Comparison of ENCODE assay signal across 1 cellular context in the genomic region with DNA sequence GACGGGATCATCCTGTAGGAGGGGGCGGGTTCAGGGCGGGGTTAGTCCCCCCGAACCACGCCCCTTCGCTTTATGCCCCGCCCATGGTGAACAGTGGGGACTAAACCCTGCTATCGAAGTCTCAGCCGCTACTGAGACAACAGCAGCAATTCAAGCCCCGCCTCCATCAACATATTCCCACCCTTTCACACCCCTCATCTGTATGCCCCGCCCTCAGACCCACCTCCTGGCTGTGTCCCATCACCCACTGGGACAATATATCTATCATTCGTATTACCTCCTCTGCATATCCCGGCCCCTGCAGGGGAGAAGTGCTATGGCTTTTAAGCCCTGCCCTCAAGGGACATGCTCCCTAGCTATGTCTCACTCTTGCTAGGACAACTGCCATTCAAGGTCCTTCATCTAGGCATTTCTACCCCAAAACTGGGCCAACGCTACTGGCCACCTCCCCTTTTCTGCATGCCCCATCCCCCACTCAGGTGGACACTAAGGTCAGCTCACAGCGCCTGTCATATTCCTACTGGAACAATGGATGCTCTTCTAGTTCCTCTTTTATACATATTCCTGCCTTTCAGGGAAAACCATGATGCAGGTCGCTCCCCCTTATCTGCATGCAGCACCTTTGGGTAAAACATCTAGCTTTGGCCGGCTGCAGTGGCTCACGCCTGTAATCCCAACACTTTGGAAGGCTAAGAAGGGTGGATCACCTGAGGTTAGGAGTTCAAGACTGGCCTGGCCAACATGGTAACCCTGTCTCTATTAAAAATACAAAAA.
A peak's percentile ranks its signal among the peaks of the same experiment; 100 is the strongest.
TF ChIP-seq lines count a peak whose summit lies in the region.

No MANE protein-coding gene starts in this region.

TF ChIP-seq in K562, 482 proteins besides CTCF, POLR2A, EP300 and RAD21 (continued from another document and continues in another):
- TF ChIP-seq, protein P1, sequence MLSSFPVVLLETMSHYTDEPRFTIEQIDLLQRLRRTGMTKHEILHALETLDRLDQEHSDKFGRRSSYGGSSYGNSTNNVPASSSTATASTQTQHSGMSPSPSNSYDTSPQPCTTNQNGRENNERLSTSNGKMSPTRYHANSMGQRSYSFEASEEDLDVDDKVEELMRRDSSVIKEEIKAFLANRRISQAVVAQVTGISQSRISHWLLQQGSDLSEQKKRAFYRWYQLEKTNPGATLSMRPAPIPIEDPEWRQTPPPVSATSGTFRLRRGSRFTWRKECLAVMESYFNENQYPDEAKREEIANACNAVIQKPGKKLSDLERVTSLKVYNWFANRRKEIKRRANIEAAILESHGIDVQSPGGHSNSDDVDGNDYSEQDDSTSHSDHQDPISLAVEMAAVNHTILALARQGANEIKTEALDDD (IDR thresholded peaks at IDR 0.05): 0 out of 2 replicates have a peak, but pooled peaks have one; percentile 5
- no peak for TF ChIP-seq PTTG1 (tag; IDR thresholded peaks at IDR 0.05; ENCODE audit: low read depth)
- no peak for TF ChIP-seq HDAC1 (IDR thresholded peaks at IDR 0.05)
- TF ChIP-seq NFIC (IDR thresholded peaks at IDR 0.05): peak; percentile 27; the same call in 1 of the 2 replicates
- TF ChIP-seq CREM (IDR thresholded peaks at IDR 0.05; ENCODE audit: low read depth): 0 out of 2 replicates have a peak, but pooled peaks have one; percentile 20
- TF ChIP-seq SMARCA4 (IDR thresholded peaks at IDR 0.05): peak; percentile 63
- peak in 1 of 2 experiments; percentile 29; a peak in 1 of 4 replicates for TF ChIP-seq KDM1A (IDR thresholded peaks at IDR 0.05)
- TF ChIP-seq DNMT1 (IDR thresholded peaks at IDR 0.05): no peak
- no peak for TF ChIP-seq NRF1 (conservative IDR thresholded peaks at IDR 0.05 in 1 of 2, IDR thresholded peaks at IDR 0.05 in 1 of 2)
- TF ChIP-seq IRF2 (CRISPR knock-in tag; IDR thresholded peaks at IDR 0.05): no peak
- TF ChIP-seq SRF (CRISPR knock-in tag; IDR thresholded peaks at IDR 0.05): no peak
- TF ChIP-seq KAT8 (IDR thresholded peaks at IDR 0.05; ENCODE audit: low read depth): no peak
- TF ChIP-seq, protein P2, sequence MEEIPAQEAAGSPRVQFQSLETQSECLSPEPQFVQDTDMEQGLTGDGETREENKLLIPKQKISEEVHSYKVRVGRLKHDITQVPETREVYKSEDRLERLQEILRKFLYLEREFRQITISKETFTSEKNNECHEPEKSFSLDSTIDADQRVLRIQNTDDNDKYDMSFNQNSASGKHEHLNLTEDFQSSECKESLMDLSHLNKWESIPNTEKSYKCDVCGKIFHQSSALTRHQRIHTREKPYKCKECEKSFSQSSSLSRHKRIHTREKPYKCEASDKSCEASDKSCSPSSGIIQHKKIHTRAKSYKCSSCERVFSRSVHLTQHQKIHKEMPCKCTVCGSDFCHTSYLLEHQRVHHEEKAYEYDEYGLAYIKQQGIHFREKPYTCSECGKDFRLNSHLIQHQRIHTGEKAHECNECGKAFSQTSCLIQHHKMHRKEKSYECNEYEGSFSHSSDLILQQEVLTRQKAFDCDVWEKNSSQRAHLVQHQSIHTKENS (CRISPR knock-in tag; IDR thresholded peaks at IDR 0.05): no peak
- TF ChIP-seq, protein P3, sequence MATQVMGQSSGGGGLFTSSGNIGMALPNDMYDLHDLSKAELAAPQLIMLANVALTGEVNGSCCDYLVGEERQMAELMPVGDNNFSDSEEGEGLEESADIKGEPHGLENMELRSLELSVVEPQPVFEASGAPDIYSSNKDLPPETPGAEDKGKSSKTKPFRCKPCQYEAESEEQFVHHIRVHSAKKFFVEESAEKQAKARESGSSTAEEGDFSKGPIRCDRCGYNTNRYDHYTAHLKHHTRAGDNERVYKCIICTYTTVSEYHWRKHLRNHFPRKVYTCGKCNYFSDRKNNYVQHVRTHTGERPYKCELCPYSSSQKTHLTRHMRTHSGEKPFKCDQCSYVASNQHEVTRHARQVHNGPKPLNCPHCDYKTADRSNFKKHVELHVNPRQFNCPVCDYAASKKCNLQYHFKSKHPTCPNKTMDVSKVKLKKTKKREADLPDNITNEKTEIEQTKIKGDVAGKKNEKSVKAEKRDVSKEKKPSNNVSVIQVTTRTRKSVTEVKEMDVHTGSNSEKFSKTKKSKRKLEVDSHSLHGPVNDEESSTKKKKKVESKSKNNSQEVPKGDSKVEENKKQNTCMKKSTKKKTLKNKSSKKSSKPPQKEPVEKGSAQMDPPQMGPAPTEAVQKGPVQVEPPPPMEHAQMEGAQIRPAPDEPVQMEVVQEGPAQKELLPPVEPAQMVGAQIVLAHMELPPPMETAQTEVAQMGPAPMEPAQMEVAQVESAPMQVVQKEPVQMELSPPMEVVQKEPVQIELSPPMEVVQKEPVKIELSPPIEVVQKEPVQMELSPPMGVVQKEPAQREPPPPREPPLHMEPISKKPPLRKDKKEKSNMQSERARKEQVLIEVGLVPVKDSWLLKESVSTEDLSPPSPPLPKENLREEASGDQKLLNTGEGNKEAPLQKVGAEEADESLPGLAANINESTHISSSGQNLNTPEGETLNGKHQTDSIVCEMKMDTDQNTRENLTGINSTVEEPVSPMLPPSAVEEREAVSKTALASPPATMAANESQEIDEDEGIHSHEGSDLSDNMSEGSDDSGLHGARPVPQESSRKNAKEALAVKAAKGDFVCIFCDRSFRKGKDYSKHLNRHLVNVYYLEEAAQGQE (CRISPR knock-in tag; IDR thresholded peaks at IDR 0.05; ENCODE audit: low read depth): no peak
- TF ChIP-seq LCOR (CRISPR knock-in tag; IDR thresholded peaks at IDR 0.05): peak; percentile 68; the same call in 1 of the 2 replicates
- peak; percentile 46 to 59; a peak in 2 of 4 replicates for TF ChIP-seq TRIM24 (IDR thresholded peaks at IDR 0.05)
- TF ChIP-seq, protein P4, sequence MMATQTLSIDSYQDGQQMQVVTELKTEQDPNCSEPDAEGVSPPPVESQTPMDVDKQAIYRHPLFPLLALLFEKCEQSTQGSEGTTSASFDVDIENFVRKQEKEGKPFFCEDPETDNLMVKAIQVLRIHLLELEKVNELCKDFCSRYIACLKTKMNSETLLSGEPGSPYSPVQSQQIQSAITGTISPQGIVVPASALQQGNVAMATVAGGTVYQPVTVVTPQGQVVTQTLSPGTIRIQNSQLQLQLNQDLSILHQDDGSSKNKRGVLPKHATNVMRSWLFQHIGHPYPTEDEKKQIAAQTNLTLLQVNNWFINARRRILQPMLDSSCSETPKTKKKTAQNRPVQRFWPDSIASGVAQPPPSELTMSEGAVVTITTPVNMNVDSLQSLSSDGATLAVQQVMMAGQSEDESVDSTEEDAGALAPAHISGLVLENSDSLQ (IDR thresholded peaks at IDR 0.05): peak; percentile 52
- TF ChIP-seq, protein P5, sequence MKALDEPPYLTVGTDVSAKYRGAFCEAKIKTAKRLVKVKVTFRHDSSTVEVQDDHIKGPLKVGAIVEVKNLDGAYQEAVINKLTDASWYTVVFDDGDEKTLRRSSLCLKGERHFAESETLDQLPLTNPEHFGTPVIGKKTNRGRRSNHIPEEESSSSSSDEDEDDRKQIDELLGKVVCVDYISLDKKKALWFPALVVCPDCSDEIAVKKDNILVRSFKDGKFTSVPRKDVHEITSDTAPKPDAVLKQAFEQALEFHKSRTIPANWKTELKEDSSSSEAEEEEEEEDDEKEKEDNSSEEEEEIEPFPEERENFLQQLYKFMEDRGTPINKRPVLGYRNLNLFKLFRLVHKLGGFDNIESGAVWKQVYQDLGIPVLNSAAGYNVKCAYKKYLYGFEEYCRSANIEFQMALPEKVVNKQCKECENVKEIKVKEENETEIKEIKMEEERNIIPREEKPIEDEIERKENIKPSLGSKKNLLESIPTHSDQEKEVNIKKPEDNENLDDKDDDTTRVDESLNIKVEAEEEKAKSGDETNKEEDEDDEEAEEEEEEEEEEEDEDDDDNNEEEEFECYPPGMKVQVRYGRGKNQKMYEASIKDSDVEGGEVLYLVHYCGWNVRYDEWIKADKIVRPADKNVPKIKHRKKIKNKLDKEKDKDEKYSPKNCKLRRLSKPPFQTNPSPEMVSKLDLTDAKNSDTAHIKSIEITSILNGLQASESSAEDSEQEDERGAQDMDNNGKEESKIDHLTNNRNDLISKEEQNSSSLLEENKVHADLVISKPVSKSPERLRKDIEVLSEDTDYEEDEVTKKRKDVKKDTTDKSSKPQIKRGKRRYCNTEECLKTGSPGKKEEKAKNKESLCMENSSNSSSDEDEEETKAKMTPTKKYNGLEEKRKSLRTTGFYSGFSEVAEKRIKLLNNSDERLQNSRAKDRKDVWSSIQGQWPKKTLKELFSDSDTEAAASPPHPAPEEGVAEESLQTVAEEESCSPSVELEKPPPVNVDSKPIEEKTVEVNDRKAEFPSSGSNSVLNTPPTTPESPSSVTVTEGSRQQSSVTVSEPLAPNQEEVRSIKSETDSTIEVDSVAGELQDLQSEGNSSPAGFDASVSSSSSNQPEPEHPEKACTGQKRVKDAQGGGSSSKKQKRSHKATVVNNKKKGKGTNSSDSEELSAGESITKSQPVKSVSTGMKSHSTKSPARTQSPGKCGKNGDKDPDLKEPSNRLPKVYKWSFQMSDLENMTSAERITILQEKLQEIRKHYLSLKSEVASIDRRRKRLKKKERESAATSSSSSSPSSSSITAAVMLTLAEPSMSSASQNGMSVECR (CRISPR knock-in tag; IDR thresholded peaks at IDR 0.05): no peak
- no peak for TF ChIP-seq PURB (CRISPR knock-in tag; IDR thresholded peaks at IDR 0.05; ENCODE audit: low read depth)
- TF ChIP-seq, protein P6, sequence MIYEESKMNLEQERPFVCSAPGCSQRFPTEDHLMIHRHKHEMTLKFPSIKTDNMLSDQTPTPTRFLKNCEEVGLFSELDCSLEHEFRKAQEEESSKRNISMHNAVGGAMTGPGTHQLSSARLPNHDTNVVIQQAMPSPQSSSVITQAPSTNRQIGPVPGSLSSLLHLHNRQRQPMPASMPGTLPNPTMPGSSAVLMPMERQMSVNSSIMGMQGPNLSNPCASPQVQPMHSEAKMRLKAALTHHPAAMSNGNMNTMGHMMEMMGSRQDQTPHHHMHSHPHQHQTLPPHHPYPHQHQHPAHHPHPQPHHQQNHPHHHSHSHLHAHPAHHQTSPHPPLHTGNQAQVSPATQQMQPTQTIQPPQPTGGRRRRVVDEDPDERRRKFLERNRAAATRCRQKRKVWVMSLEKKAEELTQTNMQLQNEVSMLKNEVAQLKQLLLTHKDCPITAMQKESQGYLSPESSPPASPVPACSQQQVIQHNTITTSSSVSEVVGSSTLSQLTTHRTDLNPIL (CRISPR knock-in tag; IDR thresholded peaks at IDR 0.05): no peak
- TF ChIP-seq NUFIP1 (IDR thresholded peaks at IDR 0.05; ENCODE audit: partially characterized antibody): no peak
- TF ChIP-seq CTBP1 (IDR thresholded peaks at IDR 0.05; ENCODE audit: borderline replicate concordance): peak; percentile 88
- no peak for TF ChIP-seq NCOA2 (IDR thresholded peaks at IDR 0.05; ENCODE audit: partially characterized antibody in 2 of 2)
- no peak for TF ChIP-seq TOE1 (IDR thresholded peaks at IDR 0.05; ENCODE audit: borderline replicate concordance)
- no peak for TF ChIP-seq TOE1 (CRISPR knock-in tag; IDR thresholded peaks at IDR 0.05; ENCODE audit: borderline replicate concordance, low read depth)
- TF ChIP-seq ZNF644 (tag; IDR thresholded peaks at IDR 0.05; ENCODE audit: low read depth): no peak
- TF ChIP-seq CREB1 (IDR thresholded peaks at IDR 0.05): no peak
- 0 out of 2 replicates have a peak, but pooled peaks have one; percentile 36 for TF ChIP-seq CREB1 (CRISPR knock-in tag; IDR thresholded peaks at IDR 0.05)
- no peak for TF ChIP-seq POLR2G (IDR thresholded peaks at IDR 0.05; ENCODE audit: low read depth, low read length)
- no peak for TF ChIP-seq ZNF175 (CRISPR knock-in tag; IDR thresholded peaks at IDR 0.05; ENCODE audit: low read depth)
- TF ChIP-seq, protein P7, sequence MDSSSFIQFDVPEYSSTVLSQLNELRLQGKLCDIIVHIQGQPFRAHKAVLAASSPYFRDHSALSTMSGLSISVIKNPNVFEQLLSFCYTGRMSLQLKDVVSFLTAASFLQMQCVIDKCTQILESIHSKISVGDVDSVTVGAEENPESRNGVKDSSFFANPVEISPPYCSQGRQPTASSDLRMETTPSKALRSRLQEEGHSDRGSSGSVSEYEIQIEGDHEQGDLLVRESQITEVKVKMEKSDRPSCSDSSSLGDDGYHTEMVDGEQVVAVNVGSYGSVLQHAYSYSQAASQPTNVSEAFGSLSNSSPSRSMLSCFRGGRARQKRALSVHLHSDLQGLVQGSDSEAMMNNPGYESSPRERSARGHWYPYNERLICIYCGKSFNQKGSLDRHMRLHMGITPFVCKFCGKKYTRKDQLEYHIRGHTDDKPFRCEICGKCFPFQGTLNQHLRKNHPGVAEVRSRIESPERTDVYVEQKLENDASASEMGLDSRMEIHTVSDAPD (CRISPR knock-in tag; IDR thresholded peaks at IDR 0.05): no peak
- TF ChIP-seq, protein P8, sequence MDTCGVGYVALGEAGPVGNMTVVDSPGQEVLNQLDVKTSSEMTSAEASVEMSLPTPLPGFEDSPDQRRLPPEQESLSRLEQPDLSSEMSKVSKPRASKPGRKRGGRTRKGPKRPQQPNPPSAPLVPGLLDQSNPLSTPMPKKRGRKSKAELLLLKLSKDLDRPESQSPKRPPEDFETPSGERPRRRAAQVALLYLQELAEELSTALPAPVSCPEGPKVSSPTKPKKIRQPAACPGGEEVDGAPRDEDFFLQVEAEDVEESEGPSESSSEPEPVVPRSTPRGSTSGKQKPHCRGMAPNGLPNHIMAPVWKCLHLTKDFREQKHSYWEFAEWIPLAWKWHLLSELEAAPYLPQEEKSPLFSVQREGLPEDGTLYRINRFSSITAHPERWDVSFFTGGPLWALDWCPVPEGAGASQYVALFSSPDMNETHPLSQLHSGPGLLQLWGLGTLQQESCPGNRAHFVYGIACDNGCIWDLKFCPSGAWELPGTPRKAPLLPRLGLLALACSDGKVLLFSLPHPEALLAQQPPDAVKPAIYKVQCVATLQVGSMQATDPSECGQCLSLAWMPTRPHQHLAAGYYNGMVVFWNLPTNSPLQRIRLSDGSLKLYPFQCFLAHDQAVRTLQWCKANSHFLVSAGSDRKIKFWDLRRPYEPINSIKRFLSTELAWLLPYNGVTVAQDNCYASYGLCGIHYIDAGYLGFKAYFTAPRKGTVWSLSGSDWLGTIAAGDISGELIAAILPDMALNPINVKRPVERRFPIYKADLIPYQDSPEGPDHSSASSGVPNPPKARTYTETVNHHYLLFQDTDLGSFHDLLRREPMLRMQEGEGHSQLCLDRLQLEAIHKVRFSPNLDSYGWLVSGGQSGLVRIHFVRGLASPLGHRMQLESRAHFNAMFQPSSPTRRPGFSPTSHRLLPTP (IDR thresholded peaks at IDR 0.05; ENCODE audit: borderline replicate concordance, extremely low read depth, insufficient read length): peak; percentile 45
- TF ChIP-seq, protein P9, sequence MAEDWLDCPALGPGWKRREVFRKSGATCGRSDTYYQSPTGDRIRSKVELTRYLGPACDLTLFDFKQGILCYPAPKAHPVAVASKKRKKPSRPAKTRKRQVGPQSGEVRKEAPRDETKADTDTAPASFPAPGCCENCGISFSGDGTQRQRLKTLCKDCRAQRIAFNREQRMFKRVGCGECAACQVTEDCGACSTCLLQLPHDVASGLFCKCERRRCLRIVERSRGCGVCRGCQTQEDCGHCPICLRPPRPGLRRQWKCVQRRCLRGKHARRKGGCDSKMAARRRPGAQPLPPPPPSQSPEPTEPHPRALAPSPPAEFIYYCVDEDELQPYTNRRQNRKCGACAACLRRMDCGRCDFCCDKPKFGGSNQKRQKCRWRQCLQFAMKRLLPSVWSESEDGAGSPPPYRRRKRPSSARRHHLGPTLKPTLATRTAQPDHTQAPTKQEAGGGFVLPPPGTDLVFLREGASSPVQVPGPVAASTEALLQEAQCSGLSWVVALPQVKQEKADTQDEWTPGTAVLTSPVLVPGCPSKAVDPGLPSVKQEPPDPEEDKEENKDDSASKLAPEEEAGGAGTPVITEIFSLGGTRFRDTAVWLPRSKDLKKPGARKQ (CRISPR knock-in tag; IDR thresholded peaks at IDR 0.05): no peak
- no peak for TF ChIP-seq ZNF347 (CRISPR knock-in tag; IDR thresholded peaks at IDR 0.05; ENCODE audit: low read depth)
- TF ChIP-seq PHF8 (IDR thresholded peaks at IDR 0.05; ENCODE audit: borderline replicate concordance, low read length): no peak
- peak; percentile 93 for TF ChIP-seq TCF3 (CRISPR knock-in tag; IDR thresholded peaks at IDR 0.05)
- peak; percentile 66 for TF ChIP-seq MTA2 (IDR thresholded peaks at IDR 0.05; ENCODE audit: low read depth)
- TF ChIP-seq ZNF263 (CRISPR knock-in tag; IDR thresholded peaks at IDR 0.05; ENCODE audit: borderline replicate concordance): 0 out of 2 replicates have a peak, but pooled peaks have one; percentile 23
- no peak for TF ChIP-seq JUNB (CRISPR knock-in tag; conservative IDR thresholded peaks at IDR 0.05)
